Comparison of ENCODE assay signal across 8 cellular contexts in genomic region chr10:130137659-130138478, GRCh38. TPM values are rescaled to one million over a fixed set of nuclear protein-coding genes. Genes with fewer than 3 reads are reported as not detected.
DNase-seq lines count a peak whose midpoint lies in the region; ATAC-seq and TF ChIP-seq lines count a peak whose summit lies in the region.

No MANE protein-coding gene starts in this region.

- H3K9me3 ChIP-seq in ES-I3 (ENCODE audit: control insufficient read depth, insufficient read depth, low read length) (no peaks in the 10 kb centered on the region), esophagus (ENCODE audit: control insufficient read depth in 2 of 2, insufficient read depth in 1 of 2, low read depth in 1 of 2, low read length in 1 of 2) (no peaks in the 10 kb centered on the region)

- peak; percentile 11 for DNase-seq in RKO (ENCODE audit: low spot score)
- DNase-seq in progenitor cell of endocrine pancreas (ENCODE audit: low spot score, unreplicated experiment): no peak
- no peak for DNase-seq in NCI-H774 (lab: John Stamatoyannopoulos, UW)
- DNase-seq in AG20443 (ENCODE audit: low spot score): no peak
- DNase-seq in HuH-7 (ENCODE audit: low spot score): no peak

- no peaks in the 10 kb centered on the region for H3K9me3 Mint-ChIP-seq in progenitor cell of endocrine pancreas (ENCODE audit: low read depth)

- peaks cover 16% of the 10 kb centered on the region for H3K4me1 Mint-ChIP-seq in progenitor cell of endocrine pancreas (ENCODE audit: low read depth)

- H3K4me3 Mint-ChIP-seq in progenitor cell of endocrine pancreas (ENCODE audit: low read depth): peak overlapping the region; percentile 85

- H3K9ac ChIP-seq in ES-I3 (ENCODE audit: low read depth, low read length): peak overlapping the region; percentile 76; the same call in 1 of the 2 replicates

- H3K4me1 ChIP-seq in ES-I3 (ENCODE audit: insufficient read depth, low read length) (peaks cover 17% of the 10 kb centered on the region), esophagus (ENCODE audit: control insufficient read depth in 2 of 2, insufficient read depth in 2 of 2, low read length in 1 of 2) (peaks cover 15 to 18% of the 10 kb centered on the region in 2 donors)

- H3K36me3 Mint-ChIP-seq in progenitor cell of endocrine pancreas (ENCODE audit: insufficient read depth): peaks cover 8% of the 10 kb centered on the region

- TF ChIP-seq CTCF in progenitor cell of endocrine pancreas (IDR thresholded peaks at IDR 0.05; ENCODE audit: unreplicated experiment): no peak

- no peaks in the 10 kb centered on the region for H3K27me3 ChIP-seq in esophagus (ENCODE audit: control insufficient read depth in 1 of 2, insufficient read depth in 2 of 2, low read length in 2 of 2)

- H3K36me3 ChIP-seq in ES-I3 (ENCODE audit: insufficient read depth, low read length): no peaks in the 10 kb centered on the region
- H3K36me3 ChIP-seq in esophagus (ENCODE audit: control insufficient read depth in 2 of 2, insufficient read depth in 2 of 2, low read length in 1 of 2): peaks cover 0 to 4% of the 10 kb centered on the region in 2 donors

- peaks cover 2% of the 10 kb centered on the region for H3K27me3 Mint-ChIP-seq in progenitor cell of endocrine pancreas

- H3K27ac Mint-ChIP-seq in progenitor cell of endocrine pancreas: peak overlapping the region; percentile 92

- H3K4me3 ChIP-seq in esophagus (ENCODE audit: low read depth in 1 of 2, low read length in 2 of 2): peak overlapping the region in 1 of 2 donors; percentile 96

- peak overlapping the region; percentile 20 to 79 for H3K27ac ChIP-seq in esophagus (ENCODE audit: low read depth in 2 of 2, low read length in 1 of 2)

- no peak for ATAC-seq in GM21526 (IDR thresholded peaks at IDR 0.05; ENCODE audit: low FRiP score, unreplicated experiment)

- 75 to 84% methylated on average over 28 of the region's 28 CpGs for WGBS in esophagus, 2 donors

RNA-seq across cellular contexts. Expression of gene GLRX3, which starts 1.7 kb away (rescaled TPM):
- polyA plus RNA-seq in esophagus: 10 to 100 TPM; 41.8 to 80.3 TPM
- total RNA-seq in progenitor cell of endocrine pancreas: 80.8 TPM in 2 replicates

RNA-seq across cellular contexts. Expression of gene C10orf143, which starts 27.2 kb away (rescaled TPM):
- polyA plus RNA-seq in esophagus: 1 to 10 TPM; 3.7 to 6.3 TPM
- total RNA-seq in progenitor cell of endocrine pancreas: 3.6 and 3.7 TPM in 2 replicates
